ENCODE assay signal across 22 cellular contexts in genomic region chr2:127658146-127658545, GRCh38. TPM values are rescaled to one million over a fixed set of nuclear protein-coding genes. Genes with fewer than 3 reads are reported as not detected.
DNase-seq lines count a peak whose midpoint lies in the region; ATAC-seq and TF ChIP-seq lines count a peak whose summit lies in the region.
"Had no signal": no experiment of that assay in that cellular context is flagged by ENCODE, and none has a peak within 500 bp of the region (broad histone marks: within the 10 kb centered on the region; RNA-seq: fewer than 3 reads in every experiment).

No MANE protein-coding gene starts in this region.

- CTCF ChIA-PET in SK-N-SH (lab: Yijun Ruan, JAX), result interaction anchor here (0.9 kb wide), 1 partner anchor 8 kb away, joined by 3 read pairs; no protein-coding TSS in a partner anchor

- H3K4me3 ChIP-seq in muscle layer of colon (ENCODE audit: low read depth in 1 of 2, low read length in 2 of 2) (peak overlapping the region in 1 of 2 donors; percentile 37), stomach smooth muscle (ENCODE audit: low read length in 2 of 2) (peak overlapping the region; percentile 28 to 58), SK-N-SH (ENCODE audit: low read depth in 2 of 2, low read length in 1 of 2) (no peak overlapping the region)

- TF ChIP-seq EP300 in SK-N-SH (IDR thresholded peaks at IDR 0.05; ENCODE audit: borderline replicate concordance in 1 of 2, low read depth in 1 of 2, low read length in 1 of 2), result no peak

- POLR2A ChIA-PET in SK-N-SH (lab: Yijun Ruan, JAX), result no interaction called here

- TF ChIP-seq RAD21 in SK-N-SH (IDR thresholded peaks at IDR 0.05; ENCODE audit: low read length), result no peak

- no peak overlapping the region for H3K4me3 Mint-ChIP-seq in stimulated activated effector memory CD8-positive, alpha-beta T cell treated with anti-CD3 and anti-CD28 coated beads, Interleukin-12 subunit alpha, Interleukin-12 subunit beta, amount 100 ng/mL, for 72 hours
- no peak overlapping the region for H3K4me3 Mint-ChIP-seq in activated T-cell treated with anti-CD3 and anti-CD28 coated beads, Interleukin-2, amount 50 U/mL, for 24 hours
- H3K4me3 Mint-ChIP-seq: activated CD4-positive, alpha-beta T cell treated with anti-CD3 and anti-CD28 coated beads, Interleukin-2, amount 10 ng/mL, durations not matched to agents 7 days and 5 days; endodermal cell; nephron progenitor cell had no signal

- no peak for TF ChIP-seq CTCF in SK-N-SH (IDR thresholded peaks at IDR 0.05)

- no peaks in the 10 kb centered on the region for H3K79me2 ChIP-seq in SK-N-SH (ENCODE audit: insufficient read depth)

- 66% methylated on average over 6 of the region's 6 CpGs for WGBS in SK-N-SH (ENCODE audit: low lambda C conversion rate)

- no peak for ATAC-seq in left cardiac atrium
- no peak for ATAC-seq in stimulated activated effector memory CD8-positive, alpha-beta T cell treated with anti-CD3 and anti-CD28 coated beads, Interleukin-12 subunit alpha, Interleukin-12 subunit beta, amount 100 ng/mL, for 72 hours
- ATAC-seq: activated naive CD4-positive, alpha-beta T cell treated with anti-CD3 and anti-CD28 coated beads, Interleukin-2, amount 50 U/mL, for 72 hours had no signal

- H4K20me1 ChIP-seq in SK-N-SH (ENCODE audit: insufficient read depth), result no peaks in the 10 kb centered on the region

- H3K27ac Mint-ChIP-seq in stimulated activated effector memory CD8-positive, alpha-beta T cell treated with anti-CD3 and anti-CD28 coated beads, Interleukin-12 subunit alpha, Interleukin-12 subunit beta, amount 100 ng/mL, for 72 hours, result no peak overlapping the region
- no peak overlapping the region for H3K27ac Mint-ChIP-seq in activated T-cell treated with anti-CD3 and anti-CD28 coated beads, Interleukin-2, amount 50 U/mL, for 24 hours
- H3K27ac Mint-ChIP-seq: activated CD4-positive, alpha-beta T cell treated with anti-CD3 and anti-CD28 coated beads, Interleukin-2, amount 10 ng/mL, durations not matched to agents 7 days and 5 days; activated naive CD4-positive, alpha-beta T cell treated with anti-CD3 and anti-CD28 coated beads, Interleukin-2, amount 50 U/mL, for 72 hours; endodermal cell had no signal

- H3F3A ChIP-seq in SK-N-SH (replicated peaks; ENCODE audit: insufficient read depth), result no peaks in the 10 kb centered on the region

- no peaks in the 10 kb centered on the region for H3K36me3 Mint-ChIP-seq in stimulated activated effector memory CD8-positive, alpha-beta T cell treated with anti-CD3 and anti-CD28 coated beads, Interleukin-12 subunit alpha, Interleukin-12 subunit beta, amount 100 ng/mL, for 72 hours
- H3K36me3 Mint-ChIP-seq in activated T-cell treated with anti-CD3 and anti-CD28 coated beads, Interleukin-2, amount 50 U/mL, for 24 hours (ENCODE audit: low read depth), result no peaks in the 10 kb centered on the region
- H3K36me3 Mint-ChIP-seq: activated naive CD4-positive, alpha-beta T cell treated with anti-CD3 and anti-CD28 coated beads, Interleukin-2, amount 50 U/mL, for 72 hours had no signal

- H3K9me2 ChIP-seq in SK-N-SH, result no peaks in the 10 kb centered on the region

- H3K9me3 ChIP-seq in muscle layer of colon (ENCODE audit: low read length) (no peaks in the 10 kb centered on the region), stomach smooth muscle (ENCODE audit: control insufficient read depth in 2 of 2, low read length in 2 of 2) (no peaks in the 10 kb centered on the region), SK-N-SH (no peaks in the 10 kb centered on the region)

- H3K27me3 ChIP-seq in muscle layer of colon (ENCODE audit: control insufficient read depth in 1 of 2, insufficient read depth in 2 of 2, low read length in 2 of 2), result no peaks in the 10 kb centered on the region
- no peaks in the 10 kb centered on the region for H3K27me3 ChIP-seq in stomach smooth muscle (ENCODE audit: control insufficient read depth in 1 of 2, insufficient read depth in 2 of 2, low read length in 2 of 2)
- no peaks in the 10 kb centered on the region for H3K27me3 ChIP-seq in SK-N-SH (ENCODE audit: insufficient read depth)

- peaks cover 61% of the 10 kb centered on the region for H3K36me3 ChIP-seq in muscle layer of colon (ENCODE audit: insufficient read depth, low read length)
- H3K36me3 ChIP-seq in stomach smooth muscle (ENCODE audit: control insufficient read depth in 2 of 2, insufficient read depth in 2 of 2, low read length in 2 of 2), result peaks cover 14 to 20% of the 10 kb centered on the region in 2 donors
- no peaks in the 10 kb centered on the region for H3K36me3 ChIP-seq in SK-N-SH (replicated peaks in 1 of 2; ENCODE audit: control insufficient read depth in 1 of 2, insufficient read depth in 2 of 2, low read length in 1 of 2)

- no peaks in the 10 kb centered on the region for H3K9me3 Mint-ChIP-seq in stimulated activated effector memory CD8-positive, alpha-beta T cell treated with anti-CD3 and anti-CD28 coated beads, Interleukin-12 subunit alpha, Interleukin-12 subunit beta, amount 100 ng/mL, for 72 hours
- H3K9me3 Mint-ChIP-seq in activated T-cell treated with anti-CD3 and anti-CD28 coated beads, Interleukin-2, amount 50 U/mL, for 24 hours, result no peaks in the 10 kb centered on the region
- H3K9me3 Mint-ChIP-seq: activated CD4-positive, alpha-beta T cell treated with anti-CD3 and anti-CD28 coated beads, Interleukin-2, amount 10 ng/mL, durations not matched to agents 7 days and 5 days; activated naive CD4-positive, alpha-beta T cell treated with anti-CD3 and anti-CD28 coated beads, Interleukin-2, amount 50 U/mL, for 72 hours; nephron progenitor cell had no signal

- peaks cover 98% of the 10 kb centered on the region for H3K4me1 ChIP-seq in muscle layer of colon (ENCODE audit: insufficient read depth, low read length)
- peaks cover 96% of the 10 kb centered on the region for H3K4me1 ChIP-seq in stomach smooth muscle (ENCODE audit: control insufficient read depth, insufficient read depth, low read length)
- peaks cover 0 to 37% of the 10 kb centered on the region in 2 experiments; a peak in 1 of 4 replicates for H3K4me1 ChIP-seq in SK-N-SH (ENCODE audit: control insufficient read depth in 1 of 2, insufficient read depth in 2 of 2, low read depth in 1 of 2, low read length in 1 of 2)

- H3K27ac ChIP-seq in muscle layer of colon (ENCODE audit: low read depth, low read length) (peak overlapping the region; percentile 91), stomach smooth muscle (ENCODE audit: low read length) (peak overlapping the region; percentile 100), SK-N-SH (ENCODE audit: low read depth in 2 of 2, low read length in 1 of 2) (no peak overlapping the region)
- H3K27ac ChIP-seq: VCaP had no signal

- H3K4me1 Mint-ChIP-seq in stimulated activated effector memory CD8-positive, alpha-beta T cell treated with anti-CD3 and anti-CD28 coated beads, Interleukin-12 subunit alpha, Interleukin-12 subunit beta, amount 100 ng/mL, for 72 hours, result peaks cover 5% of the 10 kb centered on the region
- no peaks in the 10 kb centered on the region for H3K4me1 Mint-ChIP-seq in activated T-cell treated with anti-CD3 and anti-CD28 coated beads, Interleukin-2, amount 50 U/mL, for 24 hours (ENCODE audit: low read depth)

- no peak overlapping the region for H3K4me2 ChIP-seq in SK-N-SH

- intact Hi-C loops in left cardiac atrium (cut with DNase I) (loop anchor here in 1 of 2 donors (10.0 kb wide), 1 partner anchor 143 kb away; no protein-coding TSS in a partner anchor), cardiac septum (cut with DNase I) (no loop called here)

- DNase-seq in left cardiac atrium (peak; percentile 18), cardiac septum (ENCODE audit: low spot score) (no peak), SK-N-SH (no peak), DMS79 treated with DMSO at 0.1 percent for 48 hours (lab: John Stamatoyannopoulos, UW) (no peak)
- no peak for DNase-seq in stimulated activated effector memory CD8-positive, alpha-beta T cell treated with anti-CD3 and anti-CD28 coated beads, Interleukin-12 subunit alpha, Interleukin-12 subunit beta, amount 100 ng/mL, for 72 hours (ENCODE audit: low spot score in 2 of 2)
- DNase-seq in activated T-cell treated with anti-CD3 and anti-CD28 coated beads, Interleukin-2, amount 50 U/mL, for 24 hours, result no peak
- DNase-seq: activated CD4-positive, alpha-beta T cell treated with anti-CD3 and anti-CD28 coated beads, Interleukin-2, amount 10 ng/mL, durations not matched to agents 7 days and 5 days; AML-193; DND-41; endodermal cell; HCEC 1CT; KBM-7; MM.1S; NCI-H1417 treated with DMSO at 0.1 percent for 48 hours; NCI-H2107; nephron progenitor cell; stimulated activated CD4-positive, alpha-beta T cell treated with anti-CD3 and anti-CD28 coated beads, Interleukin-4, amount 100 ng/mL, for 4 hours had no signal

- H3K9ac ChIP-seq in muscle layer of colon (ENCODE audit: low read length) (peak overlapping the region; percentile 57), stomach smooth muscle (ENCODE audit: low read length in 2 of 2) (peak overlapping the region; percentile 75 to 77), SK-N-SH (no peak overlapping the region)

- H3K27me3 Mint-ChIP-seq in activated T-cell treated with anti-CD3 and anti-CD28 coated beads, Interleukin-2, amount 50 U/mL, for 24 hours, result peaks cover 37% of the 10 kb centered on the region

- no peak overlapping the region for H2AFZ ChIP-seq in SK-N-SH (ENCODE audit: low read depth)

TF ChIP-seq in SK-N-SH, 30 proteins besides CTCF, POLR2A, EP300 and RAD21 (continues in another document):
- TF ChIP-seq FOXM1 (IDR thresholded peaks at IDR 0.05; ENCODE audit: low read depth), result no peak
- TF ChIP-seq EZH2phosphoT487 (IDR thresholded peaks at IDR 0.05; ENCODE audit: borderline replicate concordance, low read depth), result no peak
- TF ChIP-seq MAX (IDR thresholded peaks at IDR 0.05; ENCODE audit: low read depth), result no peak

RNA-seq across cellular contexts. Expression of gene GPR17, which starts 12.2 kb away (rescaled TPM):
- under 1 TPM in 1 of 2 donors, not detected in 1; 0.24 TPM for total RNA-seq in left cardiac atrium
- total RNA-seq in cardiac septum, result 0.19 TPM
- 0.03 TPM in 1 of 2 replicates, not detected in the other for polyA plus RNA-seq in SK-N-SH (2012; rRNA removed)
- polyA plus RNA-seq in SK-N-SH (2012; cell fraction: cytosol; rRNA removed), result not detected in 2 replicates
- polyA plus RNA-seq in SK-N-SH (2012; cell fraction: nucleus; rRNA removed), result not detected in 2 replicates
- total RNA-seq: activated CD4-positive, alpha-beta T cell treated with anti-CD3 and anti-CD28 coated beads, Interleukin-2, amount 10 ng/mL, durations not matched to agents 7 days and 5 days; activated naive CD4-positive, alpha-beta T cell treated with anti-CD3 and anti-CD28 coated beads, Interleukin-2, amount 50 U/mL, for 72 hours; T-helper 2 cell treated with Interferon-gamma antibody and Interleukin-4, amounts not matched to agents 100 ng/mL and 5 ng/mL, for 36 hours had no signal

RNA-seq across cellular contexts. Expression of gene LIMS2, which starts 17.2 kb away (rescaled TPM):
- total RNA-seq in left cardiac atrium, result 100 to 1,000 TPM; 157 to 204 TPM
- total RNA-seq in cardiac septum, result 207 TPM
- 2.2 and 2.7 TPM in 2 replicates for polyA plus RNA-seq in SK-N-SH (2012; rRNA removed)
- 1.3 and 1.8 TPM in 2 replicates for polyA plus RNA-seq in SK-N-SH (2012; cell fraction: cytosol; rRNA removed)
- 13.9 and 22.5 TPM in 2 replicates for polyA plus RNA-seq in SK-N-SH (2012; cell fraction: nucleus; rRNA removed)

RNA-seq across cellular contexts. Expression of gene SFT2D3, which starts 43.2 kb away (rescaled TPM):
- total RNA-seq in left cardiac atrium (1 to 10 TPM; 3.3 to 4.7 TPM), cardiac septum (3.1 TPM)
- 3.2 and 3.9 TPM in 2 replicates for polyA plus RNA-seq in SK-N-SH (2012; rRNA removed)
- polyA plus RNA-seq in SK-N-SH (2012; cell fraction: cytosol; rRNA removed), result 3.9 and 4.8 TPM in 2 replicates
- polyA plus RNA-seq in SK-N-SH (2012; cell fraction: nucleus; rRNA removed), result 1.5 and 2.2 TPM in 2 replicates

Comparison
In these comparisons a context has a peak if more than half of its experiments do, and no peak if none do; other contexts are left out.
1. H3K27ac ChIP-seq: peak in muscle layer of colon (single experiment) and stomach smooth muscle (single experiment); none in SK-N-SH (0 of 2).
2. H3K4me3 ChIP-seq: peak in stomach smooth muscle (2 of 2); none in SK-N-SH (0 of 2).